Comparison of ENCODE assay signal across 1 cellular context in the genomic region with DNA sequence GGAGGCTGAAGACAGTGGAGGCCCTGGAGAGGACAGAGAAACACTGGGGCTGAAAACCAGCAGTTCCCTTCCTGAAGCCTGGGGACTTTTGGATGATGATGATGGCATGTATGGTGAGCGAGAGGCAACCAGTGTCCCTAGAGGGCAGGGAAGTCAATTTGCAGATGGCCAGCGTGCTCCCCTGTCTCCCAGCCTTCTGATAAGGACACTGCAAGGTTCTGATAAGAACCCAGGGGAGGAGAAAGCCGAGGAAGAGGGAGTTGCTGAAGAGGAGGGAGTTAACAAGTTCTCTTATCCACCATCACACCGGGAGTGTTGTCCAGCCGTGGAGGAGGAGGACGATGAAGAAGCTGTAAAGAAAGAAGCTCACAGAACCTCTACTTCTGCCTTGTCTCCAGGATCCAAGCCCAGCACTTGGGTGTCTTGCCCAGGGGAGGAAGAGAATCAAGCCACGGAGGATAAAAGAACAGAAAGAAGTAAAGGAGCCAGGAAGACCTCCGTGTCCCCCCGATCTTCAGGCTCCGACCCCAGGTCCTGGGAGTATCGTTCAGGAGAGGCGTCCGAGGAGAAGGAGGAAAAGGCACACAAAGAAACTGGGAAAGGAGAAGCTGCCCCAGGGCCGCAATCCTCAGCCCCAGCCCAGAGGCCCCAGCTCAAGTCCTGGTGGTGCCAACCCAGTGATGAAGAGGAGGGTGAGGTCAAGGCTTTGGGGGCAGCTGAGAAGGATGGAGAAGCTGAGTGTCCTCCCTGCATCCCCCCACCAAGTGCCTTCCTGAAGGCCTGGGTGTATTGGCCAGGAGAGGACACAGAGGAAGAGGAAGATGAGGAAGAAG.
TF ChIP-seq lines count a peak whose summit lies in the region.

No MANE protein-coding gene starts in this region.

TF ChIP-seq in K562, 482 proteins besides CTCF, POLR2A, EP300 and RAD21 (continued from another document and continues in another):
- TF ChIP-seq CREB5 (CRISPR knock-in tag; IDR thresholded peaks at IDR 0.05) (no peak), ZNF695 (CRISPR knock-in tag; IDR thresholded peaks at IDR 0.05) (no peak), NR0B1 (IDR thresholded peaks at IDR 0.05; ENCODE audit: partially characterized antibody) (no peak), GATAD2A (IDR thresholded peaks at IDR 0.05) (peak; percentile 61; the same call in 1 of the 2 replicates), CUX1 (CRISPR knock-in tag; IDR thresholded peaks at IDR 0.05) (peak; percentile 92), SNIP1 (IDR thresholded peaks at IDR 0.05; ENCODE audit: low read depth) (no peak), SNAPC5 (CRISPR knock-in tag; IDR thresholded peaks at IDR 0.05) (no peak), STAT5B (CRISPR knock-in tag; IDR thresholded peaks at IDR 0.05) (no peak), CEBPG (CRISPR knock-in tag; IDR thresholded peaks at IDR 0.05) (peak; percentile 42), CEBPG (tag; conservative IDR thresholded peaks at IDR 0.05 in 1 of 2, IDR thresholded peaks at IDR 0.05 in 1 of 2) (no peak), ZNF134 (CRISPR knock-in tag; conservative IDR thresholded peaks at IDR 0.05) (no peak; the same call in 1 of the 2 replicates), FOXP4 (CRISPR knock-in tag; IDR thresholded peaks at IDR 0.05; ENCODE audit: borderline replicate concordance) (0 out of 2 replicates have a peak, but pooled peaks have one; percentile 75), TBP (optimal IDR thresholded peaks at IDR 0.05; ENCODE audit: low read depth, low read length) (peak; percentile 73), SETDB1 (IDR thresholded peaks at IDR 0.05; ENCODE audit: low read length) (no peak), ZEB2 (IDR thresholded peaks at IDR 0.05) (peak; percentile 83; the same call in 1 of the 2 replicates), MAX (CRISPR knock-in tag; IDR thresholded peaks at IDR 0.05) (peak; percentile 90), MED1 (CRISPR knock-in tag; IDR thresholded peaks at IDR 0.05; ENCODE audit: borderline replicate concordance) (peak; percentile 92; the same call in 1 of the 2 replicates), SP1 (CRISPR knock-in tag; IDR thresholded peaks at IDR 0.05) (peak; percentile 14; the same call in 1 of the 2 replicates), ZNF277 (CRISPR knock-in tag; IDR thresholded peaks at IDR 0.05; ENCODE audit: borderline replicate concordance) (no peak), TEAD1 (CRISPR knock-in tag; IDR thresholded peaks at IDR 0.05) (peak; percentile 29 to 88), ASH1L (IDR thresholded peaks at IDR 0.05; ENCODE audit: borderline replicate concordance, low read depth, partially characterized antibody) (no peak), BRCA1 (IDR thresholded peaks at IDR 0.05) (no peak), BRCA1 (CRISPR knock-in tag; IDR thresholded peaks at IDR 0.05) (no peak), MAFG (tag; conservative IDR thresholded peaks at IDR 0.05) (no peak), ZNF384 (IDR thresholded peaks at IDR 0.05; ENCODE audit: low read depth, low read length) (peak; percentile 37; the same call in 1 of the 2 replicates), MBD2 (IDR thresholded peaks at IDR 0.05; ENCODE audit: borderline replicate concordance, low read depth) (peak; percentile 86), ZNF174 (CRISPR knock-in tag; IDR thresholded peaks at IDR 0.05) (no peak), TEAD4 (IDR thresholded peaks at IDR 0.05; ENCODE audit: low read length) (peak; percentile 99), TEAD4 (CRISPR knock-in tag; IDR thresholded peaks at IDR 0.05; ENCODE audit: borderline replicate concordance) (no peak), SRSF3 (IDR thresholded peaks at IDR 0.05; ENCODE audit: insufficient read depth, low read length) (no peak), ZNF780A (CRISPR knock-in tag; IDR thresholded peaks at IDR 0.05) (no peak), ZNF511 (CRISPR knock-in tag; IDR thresholded peaks at IDR 0.05) (no peak), ARHGAP35 (IDR thresholded peaks at IDR 0.05; ENCODE audit: partially characterized antibody) (no peak), E2F4 (CRISPR knock-in tag; IDR thresholded peaks at IDR 0.05; ENCODE audit: low read depth) (no peak), HMG20A (CRISPR knock-in tag; conservative IDR thresholded peaks at IDR 0.05) (no peak), NRF1 (conservative IDR thresholded peaks at IDR 0.05 in 1 of 2, IDR thresholded peaks at IDR 0.05 in 1 of 2) (0 out of 4 replicates have a peak, but pooled peaks of 1 of the 2 experiments have one; percentile 3), CREBBP (IDR thresholded peaks at IDR 0.05; ENCODE audit: low read depth, low read length) (no peak), POLR2H (tag; IDR thresholded peaks at IDR 0.05; ENCODE audit: low read depth) (no peak; the same call in none of the 2 replicates), RFX5 (IDR thresholded peaks at IDR 0.05; ENCODE audit: low read depth, low read length) (no peak), DEAF1 (CRISPR knock-in tag; IDR thresholded peaks at IDR 0.05) (no peak), ZNF324 (CRISPR knock-in tag; IDR thresholded peaks at IDR 0.05) (0 out of 2 replicates have a peak, but pooled peaks have one; percentile 3), NCOR1 (IDR thresholded peaks at IDR 0.05) (peak; percentile 100), COPS2 (conservative IDR thresholded peaks at IDR 0.05) (no peak)
- TF ChIP-seq, protein P1, sequence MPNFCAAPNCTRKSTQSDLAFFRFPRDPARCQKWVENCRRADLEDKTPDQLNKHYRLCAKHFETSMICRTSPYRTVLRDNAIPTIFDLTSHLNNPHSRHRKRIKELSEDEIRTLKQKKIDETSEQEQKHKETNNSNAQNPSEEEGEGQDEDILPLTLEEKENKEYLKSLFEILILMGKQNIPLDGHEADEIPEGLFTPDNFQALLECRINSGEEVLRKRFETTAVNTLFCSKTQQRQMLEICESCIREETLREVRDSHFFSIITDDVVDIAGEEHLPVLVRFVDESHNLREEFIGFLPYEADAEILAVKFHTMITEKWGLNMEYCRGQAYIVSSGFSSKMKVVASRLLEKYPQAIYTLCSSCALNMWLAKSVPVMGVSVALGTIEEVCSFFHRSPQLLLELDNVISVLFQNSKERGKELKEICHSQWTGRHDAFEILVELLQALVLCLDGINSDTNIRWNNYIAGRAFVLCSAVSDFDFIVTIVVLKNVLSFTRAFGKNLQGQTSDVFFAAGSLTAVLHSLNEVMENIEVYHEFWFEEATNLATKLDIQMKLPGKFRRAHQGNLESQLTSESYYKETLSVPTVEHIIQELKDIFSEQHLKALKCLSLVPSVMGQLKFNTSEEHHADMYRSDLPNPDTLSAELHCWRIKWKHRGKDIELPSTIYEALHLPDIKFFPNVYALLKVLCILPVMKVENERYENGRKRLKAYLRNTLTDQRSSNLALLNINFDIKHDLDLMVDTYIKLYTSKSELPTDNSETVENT (CRISPR knock-in tag; IDR thresholded peaks at IDR 0.05) = peak; percentile 66
